ENCODE assay signal across 8 cellular contexts in genomic region chr10:91758303-91759146, GRCh38. TPM values are rescaled to one million over a fixed set of nuclear protein-coding genes. Genes with fewer than 3 reads are reported as not detected.
A peak's percentile ranks its signal among the peaks of the same experiment; 100 is the strongest.
DNase-seq lines count a peak whose midpoint lies in the region; ATAC-seq and TF ChIP-seq lines count a peak whose summit lies in the region.

No MANE protein-coding gene starts in this region.

- peaks cover 5 to 7% (median 6%) of the 10 kb centered on the region in 3 donors for H3K4me1 Mint-ChIP-seq in T-cell

- H3K4me3 Mint-ChIP-seq in T-cell: no peak overlapping the region

- no peaks in the 10 kb centered on the region for H3K36me3 ChIP-seq in psoas muscle (ENCODE audit: insufficient read depth in 1 of 2, low read depth in 1 of 2)

- no peaks in the 10 kb centered on the region for H3K9me3 ChIP-seq in psoas muscle

- 65 to 69% (median 68%) methylated on average over 3 of the region's 3 CpGs for WGBS in psoas muscle, 3 donors

- no peaks in the 10 kb centered on the region for H3K4me1 ChIP-seq in psoas muscle

- no peaks in the 10 kb centered on the region for H3K27me3 ChIP-seq in psoas muscle (ENCODE audit: insufficient read depth in 3 of 3, low read length in 2 of 3)

- H3K36me3 Mint-ChIP-seq in T-cell: no peaks in the 10 kb centered on the region

- H3K27ac Mint-ChIP-seq in T-cell: no peak overlapping the region

- H3K4me3 ChIP-seq in fibroblast of villous mesenchyme (ENCODE audit: low read depth, low read length) (no peak overlapping the region), psoas muscle (no peak overlapping the region)

- CTCF ChIA-PET in T-cell (lab: Charles Lee): interaction anchor here (0.6 to 4.1 kb wide), 30 partner anchors 12 to 766 kb away, joined by 3 to 62 read pairs (median 4); partner anchors contain the start of genes BTAF1 (in 1 of the 2), FGFBP3 (in 1 of the 2) and TNKS2 (in 1 of the 2)

- TF ChIP-seq CTCF in fibroblast of villous mesenchyme (IDR thresholded peaks at IDR 0.05; ENCODE audit: insufficient read depth, low read depth, low read length) (peak; percentile 52), psoas muscle (IDR thresholded peaks at IDR 0.05) (peak; percentile 63)

- POLR2A ChIA-PET in T-cell (lab: Charles Lee): interaction anchor here (1.1 kb wide), 2 partner anchors 63 to 188 kb away, joined by 3 to 4 read pairs; no protein-coding TSS in a partner anchor

- DNase-seq in NCI-H2171 treated with DMSO at 0.1 percent for 48 hours (lab: John Stamatoyannopoulos, UW) (peak; percentile 37), NCI-H2171 (lab: John Stamatoyannopoulos, UW) (no peak), M059J (ENCODE audit: low read depth) (peak; percentile 57), T-cell (no peak), fibroblast of villous mesenchyme (ENCODE audit: low read depth) (peak; percentile 70), psoas muscle (no peak), NCI-H187 treated with DMSO at 0.1 percent for 48 hours (lab: John Stamatoyannopoulos, UW) (no peak)

- H3K27me3 Mint-ChIP-seq in T-cell: peaks cover 0 to 12% of the 10 kb centered on the region in 2 donors

- intact Hi-C loops in psoas muscle (cut with DNase I): loop anchor here (2.0 to 10.0 kb wide), 3 partner anchors 66 to 154 kb away; partner anchors contain the start of gene FGFBP3 (in 1 of the 2)

- ATAC-seq in T-cell (replicated peaks in 1 of 4) (peak; percentile 59 to 84 (median 70)), psoas muscle (peak; percentile 55 to 94 (median 65)), GM19023 (IDR thresholded peaks at IDR 0.05; ENCODE audit: unreplicated experiment) (no peak)

- no peaks in the 10 kb centered on the region for H3K9me3 Mint-ChIP-seq in T-cell

- no peak overlapping the region for H3K27ac ChIP-seq in psoas muscle

RNA-seq across cellular contexts. Expression of gene TNKS2, which starts 39.7 kb away (rescaled TPM):
- 17.3 and 30.0 TPM in 2 replicates for total RNA-seq in M059J (2014; rRNA removed; shearing (Covaris generic))
- total RNA-seq in T-cell (10 to 100 TPM; 41.0 to 53.7 (median 47.6) TPM), fibroblast of villous mesenchyme (46.7 and 57.4 TPM in 2 replicates), psoas muscle (10 to 100 TPM; 29.8 to 49.5 (median 35.8) TPM)
- 10 to 100 TPM in 2 of 3 donors, 1 to 10 TPM in 1; 6.3 to 20.8 (median 11.8) TPM for polyA plus RNA-seq in psoas muscle

Comparison
In these comparisons a context has a peak if more than half of its experiments do, and no peak if none do; other contexts are left out.
1. DNase-seq: peak in NCI-H2171 treated with DMSO at 0.1 percent for 48 hours (single experiment), M059J (single experiment) and fibroblast of villous mesenchyme (single experiment); none in NCI-H2171 (single experiment), T-cell (0 of 34), psoas muscle (0 of 2) and NCI-H187 treated with DMSO at 0.1 percent for 48 hours (single experiment).